15 cellular contexts compared by ENCODE assay signal in the genomic region with DNA sequence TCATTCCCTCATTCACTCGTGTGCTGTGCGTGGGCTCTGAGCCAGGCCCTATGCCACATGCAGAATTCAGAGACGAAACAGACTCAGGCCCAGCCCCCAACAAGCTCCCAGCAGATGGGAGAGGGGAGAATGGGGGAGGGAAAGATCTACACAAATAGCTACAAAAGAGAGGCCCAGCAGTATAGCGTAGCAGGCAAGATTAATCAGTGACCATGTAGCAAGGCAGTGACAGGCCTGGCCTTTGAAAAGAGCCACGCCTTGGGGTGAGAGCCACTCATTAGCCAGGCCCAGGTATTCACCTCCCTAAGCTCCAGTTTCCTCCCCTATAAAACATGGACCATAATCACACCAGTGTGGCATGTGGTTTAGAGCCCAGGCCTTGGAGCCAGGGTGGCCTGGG. TPM values are rescaled to one million over a fixed set of nuclear protein-coding genes. Genes with fewer than 3 reads are reported as not detected.
DNase-seq lines count a peak whose midpoint lies in the region; ATAC-seq and TF ChIP-seq lines count a peak whose summit lies in the region.
"Had no signal": no experiment of that assay in that cellular context is flagged by ENCODE, and none has a peak within 500 bp of the region (broad histone marks: within the 10 kb centered on the region; RNA-seq: fewer than 3 reads in every experiment).

No MANE protein-coding gene starts in this region.

- H3K36me3 Mint-ChIP-seq in neural crest cell (ENCODE audit: low read depth) = no peaks in the 10 kb centered on the region
- no peaks in the 10 kb centered on the region for H3K36me3 Mint-ChIP-seq in CD8-positive, alpha-beta T cell

- CTCF ChIA-PET in CD8-positive, alpha-beta T cell (lab: Charles Lee) = interaction anchor here (0.7 to 4.1 kb wide), 3 partner anchors 12 to 104 kb away, joined by 3 to 17 read pairs (median 4); no protein-coding TSS in a partner anchor

- intact Hi-C loops in CD8-positive, alpha-beta T cell (cut with DNase I, micrococcal nuclease) = no loop called here
- intact Hi-C loops in ascending aorta (cut with DNase I) (no loop called here), left ventricle myocardium superior (cut with micrococcal nuclease) (loop anchor here (10.0 kb wide), 1 partner anchor 100 kb away; no protein-coding TSS in a partner anchor)

- peak overlapping the region; percentile 47 for H3K27ac Mint-ChIP-seq in neural crest cell (ENCODE audit: unreplicated experiment)
- H3K27ac Mint-ChIP-seq in CD8-positive, alpha-beta T cell = no peak overlapping the region

- no peak overlapping the region for H3K4me3 Mint-ChIP-seq in neural crest cell
- no peak overlapping the region for H3K4me3 Mint-ChIP-seq in CD8-positive, alpha-beta T cell

- WGBS in ectodermal cell, 2 experiments = 3 to 15% methylated on average over 4 to 5 of the region's 5 CpGs

- H3K27ac ChIP-seq in ectodermal cell (ENCODE audit: insufficient read depth, low read depth, low read length, poor library complexity, severe bottlenecking) (peak overlapping the region; percentile 53), ascending aorta (no peak overlapping the region)
- no peak overlapping the region for H3K27ac ChIP-seq in CD8-positive, alpha-beta T cell (ENCODE audit: low read depth, low read length)
- H3K27ac ChIP-seq: KMS-11 had no signal

- no peak for ATAC-seq in CD8-positive, alpha-beta T cell
- no peak for ATAC-seq in HG03159 (IDR thresholded peaks at IDR 0.05; ENCODE audit: unreplicated experiment)
- no peak for ATAC-seq in left ventricle myocardium superior

- H3K4me1 ChIP-seq in ectodermal cell (ENCODE audit: control insufficient read depth, insufficient read depth, low read length) = peaks cover 24% of the 10 kb centered on the region
- peaks cover 12% of the 10 kb centered on the region for H3K4me1 ChIP-seq in CD8-positive, alpha-beta T cell (ENCODE audit: insufficient read depth, low read length)
- H3K4me1 ChIP-seq in ascending aorta = peaks cover 11 to 15% of the 10 kb centered on the region in 2 donors

- no peaks in the 10 kb centered on the region for H3K27me3 Mint-ChIP-seq in neural crest cell (ENCODE audit: low read depth)
- H3K27me3 Mint-ChIP-seq in CD8-positive, alpha-beta T cell (ENCODE audit: low read depth) = no peaks in the 10 kb centered on the region

- TF ChIP-seq CTCF in neural crest cell (conservative IDR thresholded peaks at IDR 0.05) (no peak), ascending aorta (IDR thresholded peaks at IDR 0.05) (no peak)
- TF ChIP-seq CTCF in CD8-positive, alpha-beta T cell (IDR thresholded peaks at IDR 0.05) = no peak

- H3K9me3 Mint-ChIP-seq in neural crest cell = peaks cover 3% of the 10 kb centered on the region
- peaks cover 3% of the 10 kb centered on the region for H3K9me3 Mint-ChIP-seq in CD8-positive, alpha-beta T cell

- H3K4me1 Mint-ChIP-seq in neural crest cell = peaks cover 30% of the 10 kb centered on the region
- peaks cover 7% of the 10 kb centered on the region for H3K4me1 Mint-ChIP-seq in CD8-positive, alpha-beta T cell (ENCODE audit: low read depth)

- H3K4me3 ChIP-seq in ectodermal cell (ENCODE audit: insufficient read depth, low read depth, low read length) = no peak overlapping the region
- no peak overlapping the region for H3K4me3 ChIP-seq in CD8-positive, alpha-beta T cell (ENCODE audit: low read depth, low read length)
- H3K4me3 ChIP-seq in ascending aorta = no peak overlapping the region

- DNase-seq in DMS 273 treated with DMSO at 0.1 percent for 48 hours (lab: John Stamatoyannopoulos, UW) = peak; percentile 65
- peak; percentile 97 for DNase-seq in NCI-H1694 treated with DMSO at 0.1 percent for 48 hours (lab: John Stamatoyannopoulos, UW)
- DNase-seq in neural crest cell (ENCODE audit: low read depth, low spot score) = no peak
- no peak for DNase-seq in CD8-positive, alpha-beta T cell
- no peak for DNase-seq in ascending aorta (ENCODE audit: low spot score in 2 of 2)
- no peak for DNase-seq in left ventricle myocardium superior
- DNase-seq: activated CD4-positive, alpha-beta T cell treated with anti-CD3 and anti-CD28 coated beads, Interleukin-2, amount 50 U/mL, for 48 hours; HCEC 1CT; NCI-H524 treated with DMSO at 0.1 percent for 48 hours; stimulated activated CD4-positive, alpha-beta T cell treated with anti-CD3 and anti-CD28 coated beads, Interleukin-4, amount 100 ng/mL, for 4 hours; T-helper 1 cell had no signal

- POLR2A ChIA-PET in CD8-positive, alpha-beta T cell (lab: Charles Lee) = no interaction called here

- H3K36me3 ChIP-seq in ectodermal cell (ENCODE audit: control insufficient read depth, insufficient read depth, low read length) = no peaks in the 10 kb centered on the region
- H3K36me3 ChIP-seq in CD8-positive, alpha-beta T cell (ENCODE audit: insufficient read depth, low read length) = no peaks in the 10 kb centered on the region
- H3K36me3 ChIP-seq in ascending aorta = no peaks in the 10 kb centered on the region

- no peaks in the 10 kb centered on the region for H3K9me3 ChIP-seq in ectodermal cell (ENCODE audit: control insufficient read depth, low read length)
- H3K9me3 ChIP-seq in CD8-positive, alpha-beta T cell (ENCODE audit: low read length) = no peaks in the 10 kb centered on the region
- H3K9me3 ChIP-seq in ascending aorta = no peaks in the 10 kb centered on the region

- no peaks in the 10 kb centered on the region for H3K27me3 ChIP-seq in ectodermal cell (ENCODE audit: control insufficient read depth, insufficient read depth, low read length, poor library complexity, severe bottlenecking)
- no peaks in the 10 kb centered on the region for H3K27me3 ChIP-seq in CD8-positive, alpha-beta T cell (ENCODE audit: insufficient read depth, low read length)
- no peaks in the 10 kb centered on the region for H3K27me3 ChIP-seq in ascending aorta

RNA-seq across cellular contexts. Expression of a gene that starts 16.4 kb away (rescaled TPM):
- 214 TPM for polyA plus RNA-seq in ectodermal cell (2013, experiment 1 of 4)
- polyA plus RNA-seq in ectodermal cell (2013, experiment 2 of 4) = 229 TPM
- polyA plus RNA-seq in ectodermal cell (2013, experiment 3 of 4) = 154 TPM
- 161 TPM for polyA plus RNA-seq in ectodermal cell (2013, experiment 4 of 4)
- total RNA-seq in neural crest cell = 0.35 and 0.80 TPM in 2 replicates
- not detected for total RNA-seq in CD8-positive, alpha-beta T cell
- total RNA-seq in ascending aorta = 1.4 TPM
- 6.8 TPM for total RNA-seq in left ventricle myocardium superior

RNA-seq across cellular contexts. Expression of a gene that starts 25.8 kb away (rescaled TPM):
- polyA plus RNA-seq in ectodermal cell (2013, experiment 1 of 4) = not detected
- polyA plus RNA-seq in ectodermal cell (2013, experiment 2 of 4) = 0.11 TPM
- 0.21 TPM for polyA plus RNA-seq in ectodermal cell (2013, experiment 3 of 4)
- not detected for polyA plus RNA-seq in ectodermal cell (2013, experiment 4 of 4)
- total RNA-seq in neural crest cell (not detected in 2 replicates), ascending aorta (0.32 TPM), left ventricle myocardium superior (0.32 TPM)
- not detected for total RNA-seq in CD8-positive, alpha-beta T cell

RNA-seq across cellular contexts. Expression of a gene that starts 27.4 kb away (rescaled TPM):
- polyA plus RNA-seq in ectodermal cell (2013, experiment 1 of 4) = 0.28 TPM
- polyA plus RNA-seq in ectodermal cell (2013, experiment 2 of 4) = 0.34 TPM
- polyA plus RNA-seq in ectodermal cell (2013, experiment 3 of 4) = 0.27 TPM
- 0.24 TPM for polyA plus RNA-seq in ectodermal cell (2013, experiment 4 of 4)
- total RNA-seq in neural crest cell (not detected in 2 replicates), ascending aorta (not detected), left ventricle myocardium superior (not detected)
- not detected for total RNA-seq in CD8-positive, alpha-beta T cell
- total RNA-seq: fibroblast of villous mesenchyme had no signal

RNA-seq across cellular contexts. Expression of a gene that starts 39.1 kb away (rescaled TPM):
- not detected for polyA plus RNA-seq in ectodermal cell (2013, experiment 1 of 4)
- polyA plus RNA-seq in ectodermal cell (2013, experiment 2 of 4) = not detected
- not detected for polyA plus RNA-seq in ectodermal cell (2013, experiment 3 of 4)
- not detected for polyA plus RNA-seq in ectodermal cell (2013, experiment 4 of 4)
- total RNA-seq in neural crest cell (not detected in 2 replicates), ascending aorta (1.9 TPM), left ventricle myocardium superior (not detected)
- not detected for total RNA-seq in CD8-positive, alpha-beta T cell
- total RNA-seq: fibroblast of villous mesenchyme had no signal

RNA-seq across cellular contexts. Expression of a gene that starts 42.2 kb away (rescaled TPM):
- polyA plus RNA-seq in ectodermal cell (2013, experiment 1 of 4) = not detected
- polyA plus RNA-seq in ectodermal cell (2013, experiment 2 of 4) = not detected
- polyA plus RNA-seq in ectodermal cell (2013, experiment 3 of 4) = not detected
- not detected for polyA plus RNA-seq in ectodermal cell (2013, experiment 4 of 4)
- total RNA-seq in neural crest cell = not detected in 2 replicates
- total RNA-seq in CD8-positive, alpha-beta T cell = not detected
- total RNA-seq in ascending aorta = 10.3 TPM
- not detected for total RNA-seq in left ventricle myocardium superior
- total RNA-seq: fibroblast of villous mesenchyme had no signal

Comparison
In these comparisons a context has a peak if more than half of its experiments do, and no peak if none do; other contexts are left out.
1. DNase-seq: peak in DMS 273 treated with DMSO at 0.1 percent for 48 hours (single experiment) and NCI-H1694 treated with DMSO at 0.1 percent for 48 hours (single experiment); none in neural crest cell (single experiment), CD8-positive, alpha-beta T cell (0 of 7), ascending aorta (0 of 2) and left ventricle myocardium superior (single experiment).